In genomic region chr20:7220755-7221154, GRCh38 we compare ENCODE assay signal across 27 cellular contexts.
"Had no signal": no experiment of that assay in that cellular context is flagged by ENCODE, and none has a peak within 500 bp of the region (broad histone marks: within the 10 kb centered on the region; RNA-seq: fewer than 3 reads in every experiment).

No MANE protein-coding gene starts in this region.

- H3K4me1 ChIP-seq: stomach, suprapubic skin, testis, thyroid gland, tibial artery, tibial nerve, transverse colon, upper lobe of left lung, upper lobe of right lung, uterus, vagina had no signal

- ATAC-seq: stimulated activated effector memory CD8-positive, alpha-beta T cell treated with anti-CD3 and anti-CD28 coated beads, Interleukin-12 subunit alpha, Interleukin-12 subunit beta, amount 100 ng/mL, for 72 hours; stimulated activated memory B cell treated with anti-CD40 and anti-IgM and Interleukin-4, amounts not matched to agents 10 μg/mL and 1 μg/mL and 100 μg/mL, for 72 hours; stimulated activated naive B cell treated with anti-CD40 and anti-IgM and Interleukin-4, amounts not matched to agents 10 μg/mL and 1 μg/mL and 100 μg/mL, for 72 hours; stimulated activated naive CD8-positive, alpha-beta T cell treated with anti-CD3 and anti-CD28 coated beads, Interleukin-15, amount 100 ng/mL, for 72 hours; stimulated activated naive CD8-positive, alpha-beta T cell treated with anti-CD3 and anti-CD28 coated beads, Interleukin-15, Interleukin-2, amounts not matched to agents 100 U/mL and 50 U/mL, for 24 hours; upper lobe of right lung had no signal

- H3K27me3 ChIP-seq: stomach, suprapubic skin, testis, thyroid gland, tibial artery, tibial nerve, transverse colon, upper lobe of left lung, upper lobe of right lung, uterus, vagina had no signal

- H3K27ac ChIP-seq: stomach, suprapubic skin, testis, thoracic aorta, thyroid gland, tibial artery, tibial nerve, transverse colon, upper lobe of left lung, upper lobe of right lung, uterus, vagina had no signal

- FAIRE-seq: urothelium cell line had no signal

- H3K4me3 ChIP-seq: stomach, suprapubic skin, testis, thoracic aorta, thyroid gland, tibial artery, tibial nerve, transverse colon, upper lobe of left lung, upper lobe of right lung, uterus, vagina had no signal

- H3K36me3 ChIP-seq: stomach, suprapubic skin, thoracic aorta, thyroid gland, tibial artery, tibial nerve, transverse colon, upper lobe of left lung, upper lobe of right lung, uterus, vagina had no signal

- H3K9me3 ChIP-seq: suprapubic skin, testis, thoracic aorta, thyroid gland, tibial artery, transverse colon, upper lobe of left lung, upper lobe of right lung, uterus, vagina had no signal

- DNase-seq: stimulated activated CD4-positive, alpha-beta T cell treated with anti-CD3 and anti-CD28 coated beads, Interleukin-2, amount 100 ng/mL, for 48 hours; stimulated activated CD4-positive, alpha-beta T cell treated with anti-CD3 and anti-CD28 coated beads, Interleukin-4, amount 100 ng/mL, for 1 hour; stimulated activated CD4-positive, alpha-beta T cell treated with anti-CD3 and anti-CD28 coated beads, Interleukin-4, amount 100 ng/mL, for 24 hours; stimulated activated CD4-positive, alpha-beta T cell treated with anti-CD3 and anti-CD28 coated beads, Interleukin-4, amount 100 ng/mL, for 4 hours; stimulated activated CD8-positive, alpha-beta memory T cell treated with anti-CD3 and anti-CD28 coated beads, Interleukin-4, amount 100 ng/mL, for 48 hours; stimulated activated naive B cell treated with anti-CD40 and anti-IgM and Interleukin-4, amounts not matched to agents 10 μg/mL and 1 μg/mL and 100 μg/mL, for 72 hours; stimulated activated naive CD4-positive, alpha-beta T cell; stimulated activated naive CD4-positive, alpha-beta T cell treated with Interleukin-2 at 50 U/mL for 16 hours; stimulated activated naive CD8-positive, alpha-beta T cell treated with anti-CD3 and anti-CD28 coated beads, Interleukin-15, amount 100 ng/mL, for 72 hours; stimulated activated naive CD8-positive, alpha-beta T cell treated with anti-CD3 and anti-CD28 coated beads, Interleukin-15, Interleukin-2, amounts not matched to agents 100 U/mL and 50 U/mL, for 24 hours; stomach; substantia nigra; testis; thyroid gland; tibial artery; transverse colon; trophoblast cell; upper lobe of left lung; upper lobe of right lung; uterus had no signal
